2 cellular contexts compared by ENCODE assay signal in the genomic region with DNA sequence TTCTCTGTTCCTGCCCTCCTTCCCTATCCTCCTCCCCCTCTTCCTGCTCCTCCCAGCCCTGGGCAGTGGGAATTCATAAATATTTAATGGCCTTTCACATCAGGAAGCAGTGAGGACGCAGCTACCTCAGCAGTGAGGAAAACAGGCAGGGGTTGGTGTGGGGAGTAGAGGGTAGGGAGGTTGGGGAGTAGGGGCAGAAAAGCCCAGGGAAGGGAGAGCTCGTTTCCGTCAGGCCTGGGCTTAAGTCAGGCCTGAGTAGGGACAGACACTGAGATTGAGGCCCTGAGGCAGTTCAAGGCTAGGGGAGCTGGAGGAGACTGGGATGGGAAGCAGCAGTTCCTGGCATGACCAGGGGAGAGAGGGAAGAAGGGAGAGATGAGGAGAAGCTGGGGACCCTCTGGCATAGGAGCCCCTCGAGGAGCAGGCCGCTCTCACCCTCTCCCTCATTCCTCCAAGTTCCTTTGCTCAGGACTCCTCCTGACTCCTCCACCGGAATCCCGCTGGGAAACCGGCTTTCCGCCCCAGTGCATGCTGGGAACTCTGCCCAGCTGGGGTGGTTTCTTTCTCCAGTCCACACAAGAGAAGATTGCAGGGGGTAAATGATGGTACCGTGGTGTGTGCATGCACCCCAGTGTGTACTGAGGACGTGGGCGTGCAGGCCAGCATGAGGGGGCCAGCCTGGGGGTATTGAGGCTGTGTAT.
TF ChIP-seq lines count a peak whose summit lies in the region.

No MANE protein-coding gene starts in this region.

TF ChIP-seq in IMR-90, 13 proteins besides CTCF, POLR2A, EP300 and RAD21:
- TF ChIP-seq CHD1 (IDR thresholded peaks at IDR 0.05; ENCODE audit: low read depth, low read length) (no peak), CEBPB (IDR thresholded peaks at IDR 0.05; ENCODE audit: low read depth, low read length) (no peak), BHLHE40 (IDR thresholded peaks at IDR 0.05; ENCODE audit: low read depth, low read length) (no peak), RCOR1 (IDR thresholded peaks at IDR 0.05; ENCODE audit: insufficient replicate concordance, low read length) (no peak), FOS (IDR thresholded peaks at IDR 0.05; ENCODE audit: low read depth, low read length) (no peak), SMC3 (IDR thresholded peaks at IDR 0.05; ENCODE audit: low read depth, low read length) (no peak), NFE2L2 (IDR thresholded peaks at IDR 0.05; ENCODE audit: low read depth, low read length) (no peak), MAFK (IDR thresholded peaks at IDR 0.05; ENCODE audit: low read depth, low read length) (no peak), MXI1 (IDR thresholded peaks at IDR 0.05; ENCODE audit: borderline replicate concordance, low read depth, low read length) (no peak), ELK1 (IDR thresholded peaks at IDR 0.05; ENCODE audit: borderline replicate concordance, low read depth, low read length) (no peak), RFX5 (IDR thresholded peaks at IDR 0.05; ENCODE audit: low read depth, low read length) (no peak), MAZ (IDR thresholded peaks at IDR 0.05; ENCODE audit: borderline replicate concordance, low read depth, low read length) (no peak)
- TF ChIP-seq, protein P1, sequence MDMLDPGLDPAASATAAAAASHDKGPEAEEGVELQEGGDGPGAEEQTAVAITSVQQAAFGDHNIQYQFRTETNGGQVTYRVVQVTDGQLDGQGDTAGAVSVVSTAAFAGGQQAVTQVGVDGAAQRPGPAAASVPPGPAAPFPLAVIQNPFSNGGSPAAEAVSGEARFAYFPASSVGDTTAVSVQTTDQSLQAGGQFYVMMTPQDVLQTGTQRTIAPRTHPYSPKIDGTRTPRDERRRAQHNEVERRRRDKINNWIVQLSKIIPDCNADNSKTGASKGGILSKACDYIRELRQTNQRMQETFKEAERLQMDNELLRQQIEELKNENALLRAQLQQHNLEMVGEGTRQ (IDR thresholded peaks at IDR 0.05; ENCODE audit: low read depth, low read length) = no peak
TF ChIP-seq in IMR-90: peak in this region for 0.

TF ChIP-seq in endothelial cell of umbilical vein, 7 proteins besides CTCF, POLR2A, EP300 and RAD21:
- TF ChIP-seq MYC (IDR thresholded peaks at IDR 0.05; ENCODE audit: low read depth, low read length) (no peak), GATA2 (IDR thresholded peaks at IDR 0.05; ENCODE audit: insufficient read depth, insufficient read length, low read depth, low read length) (no peak), MAX (IDR thresholded peaks at IDR 0.05; ENCODE audit: insufficient read depth, insufficient read length) (no peak), JUN (IDR thresholded peaks at IDR 0.05; ENCODE audit: borderline replicate concordance, insufficient read depth, insufficient read length, low read depth) (no peak), EZH2 (IDR thresholded peaks at IDR 0.05; ENCODE audit: borderline replicate concordance, low read depth, low read length, severe bottlenecking) (no peak), FOS (IDR thresholded peaks at IDR 0.05; ENCODE audit: borderline replicate concordance, insufficient read depth, low read length) (no peak), POLR2AphosphoS5 (IDR thresholded peaks at IDR 0.05; ENCODE audit: insufficient read depth, low read depth, low read length) (no peak)
